8 cellular contexts compared by ENCODE assay signal in the genomic region with DNA sequence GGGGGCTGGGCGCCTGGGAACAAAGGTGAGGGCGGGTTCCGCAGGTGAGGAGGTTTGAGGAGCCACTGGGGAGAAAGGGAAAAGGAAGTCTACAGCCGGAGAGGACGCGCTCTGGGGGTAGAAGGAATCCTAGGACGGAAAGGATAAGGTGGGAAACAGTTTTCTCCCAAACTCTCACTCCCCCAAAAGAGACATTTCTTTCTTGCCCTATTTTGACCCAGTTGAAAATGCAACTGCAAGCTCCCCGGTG.
DNase-seq lines count a peak whose midpoint lies in the region; ATAC-seq and TF ChIP-seq lines count a peak whose summit lies in the region.

No MANE protein-coding gene starts in this region.

- peaks cover 34 to 56% of the 10 kb centered on the region in 2 donors for H3K4me1 Mint-ChIP-seq in effector memory CD8-positive, alpha-beta T cell (ENCODE audit: low read depth in 2 of 2)

- no peaks in the 10 kb centered on the region for H3K9me3 Mint-ChIP-seq in effector memory CD8-positive, alpha-beta T cell

- peak overlapping the region; percentile 81 to 86 for H3K4me3 Mint-ChIP-seq in effector memory CD8-positive, alpha-beta T cell

- H2AFZ ChIP-seq in neuron (ENCODE audit: low read depth, low read length) = peak overlapping the region; percentile 93

- H3K4me3 ChIP-seq in NT2/D1 (ENCODE audit: insufficient read length, low read depth) (peak overlapping the region; percentile 64), neuron (ENCODE audit: low read length) (peak overlapping the region; percentile 77)

- DNase-seq in NT2/D1 (ENCODE audit: low read depth, low spot score) (no peak), NCI-H2196 treated with DMSO at 0.1 percent for 48 hours (lab: John Stamatoyannopoulos, UW; ENCODE audit: unreplicated experiment) (no peak)
- peak in 1 of 3 experiments; percentile 35 for DNase-seq in effector memory CD8-positive, alpha-beta T cell

- H3K9ac ChIP-seq in NT2/D1 (ENCODE audit: insufficient read length, low read depth) = peak overlapping the region; percentile 71

- H3K27ac Mint-ChIP-seq in effector memory CD8-positive, alpha-beta T cell = peak overlapping the region; percentile 87 to 93

- no peaks in the 10 kb centered on the region for H3K4me1 ChIP-seq in NT2/D1 (ENCODE audit: insufficient read depth, insufficient read length)
- peaks cover 15% of the 10 kb centered on the region for H3K4me1 ChIP-seq in neuron (ENCODE audit: insufficient read depth, low read length)

- peaks cover 6% of the 10 kb centered on the region for H3K27me3 ChIP-seq in NT2/D1 (ENCODE audit: insufficient read depth, insufficient read length)
- H3K27me3 ChIP-seq in neuron (ENCODE audit: insufficient read depth, low read length) = no peaks in the 10 kb centered on the region

- peaks cover 28% of the 10 kb centered on the region for H3K36me3 ChIP-seq in NT2/D1 (ENCODE audit: insufficient read depth, insufficient read length, low read length)
- peaks cover 16% of the 10 kb centered on the region for H3K36me3 ChIP-seq in neuron (ENCODE audit: insufficient read depth, low read length)

- no peaks in the 10 kb centered on the region for H3K9me3 ChIP-seq in NT2/D1 (ENCODE audit: insufficient read depth, low read length)
- H3K9me3 ChIP-seq in neuron (ENCODE audit: low read length) = no peaks in the 10 kb centered on the region

- peaks cover 34% of the 10 kb centered on the region for H3K36me3 Mint-ChIP-seq in effector memory CD8-positive, alpha-beta T cell (ENCODE audit: insufficient read depth)

- ATAC-seq in effector memory CD8-positive, alpha-beta T cell (replicated peaks) = no peak
- no peak for ATAC-seq in GM18909 (IDR thresholded peaks at IDR 0.05; ENCODE audit: poor library complexity, unreplicated experiment)
- no peak for ATAC-seq in GM21390 (IDR thresholded peaks at IDR 0.05; ENCODE audit: unreplicated experiment)
- ATAC-seq in HG02840 (IDR thresholded peaks at IDR 0.05; ENCODE audit: low FRiP score, unreplicated experiment) = no peak

- peak; percentile 6 for TF ChIP-seq POLR2A in GM15510 (IDR thresholded peaks at IDR 0.05; ENCODE audit: borderline replicate concordance, extremely low read depth, insufficient read length)

- H3K27me3 Mint-ChIP-seq in effector memory CD8-positive, alpha-beta T cell = no peaks in the 10 kb centered on the region
